Comparison of ENCODE assay signal across 9 cellular contexts in genomic region chr2:218727502-218728165, GRCh38. TPM values are rescaled to one million over a fixed set of nuclear protein-coding genes. Genes with fewer than 3 reads are reported as not detected.
DNase-seq lines count a peak whose midpoint lies in the region; ATAC-seq and TF ChIP-seq lines count a peak whose summit lies in the region.
"Had no signal": no experiment of that assay in that cellular context is flagged by ENCODE, and none has a peak within 500 bp of the region (broad histone marks: within the 10 kb centered on the region; RNA-seq: fewer than 3 reads in every experiment).

No MANE protein-coding gene starts in this region.

- H3K36me3 ChIP-seq in DND-41 (ENCODE audit: insufficient read depth, low read length), result peaks cover 42% of the 10 kb centered on the region
- H3K36me3 ChIP-seq in liver (ENCODE audit: control insufficient read depth in 4 of 4, insufficient read depth in 3 of 4, low read depth in 1 of 4, low read length in 3 of 4), result no peaks in the 10 kb centered on the region

- H3K4me2 ChIP-seq in DND-41 (ENCODE audit: insufficient read depth, low read length), result no peak overlapping the region

- H3K36me3 Mint-ChIP-seq in activated T-helper 17 cell treated with anti-CD3 and anti-CD28 coated beads, Interleukin-2, amount 50 U/mL, for 72 hours (ENCODE audit: low read depth), result peaks cover 34% of the 10 kb centered on the region

- no peaks in the 10 kb centered on the region for H3K27me3 Mint-ChIP-seq in activated T-helper 17 cell treated with anti-CD3 and anti-CD28 coated beads, Interleukin-2, amount 50 U/mL, for 72 hours

- peaks cover 4% of the 10 kb centered on the region for H3K9me3 Mint-ChIP-seq in activated T-helper 17 cell treated with anti-CD3 and anti-CD28 coated beads, Interleukin-2, amount 50 U/mL, for 72 hours

- H3K4me3 ChIP-seq in DND-41 (ENCODE audit: low read depth in 1 of 2, low read length in 2 of 2) (no peak overlapping the region), liver (ENCODE audit: low read depth in 1 of 3, low read length in 3 of 3) (no peak overlapping the region)

- 94% methylated on average over 6 of the region's 6 CpGs for WGBS in liver

- no peaks in the 10 kb centered on the region for H3K27me3 ChIP-seq in DND-41 (ENCODE audit: insufficient read depth, low read length, poor library complexity)
- H3K27me3 ChIP-seq in liver (ENCODE audit: control insufficient read depth in 4 of 4, insufficient read depth in 4 of 4, low read length in 3 of 4), result no peaks in the 10 kb centered on the region

- H3K27ac Mint-ChIP-seq in activated T-helper 17 cell treated with anti-CD3 and anti-CD28 coated beads, Interleukin-2, amount 50 U/mL, for 72 hours, result no peak overlapping the region

- no peak for DNase-seq in DND-41
- DNase-seq in HT1080 (ENCODE audit: low read depth), result peak; percentile 49
- no peak for DNase-seq in activated CD8-positive, alpha-beta memory T cell treated with anti-CD3 and anti-CD28 coated beads, Interleukin-2, amount 50 U/mL, for 4 hours
- no peak for DNase-seq in COLO829 (ENCODE audit: low spot score)
- no peak for DNase-seq in activated naive CD4-positive, alpha-beta T cell treated with Interleukin-2 at 50 U/mL for 16 hours
- DNase-seq: activated gamma-delta T cell treated with Interleukin-2 at 50 U/mL for 16 hours had no signal

- peaks cover 21% of the 10 kb centered on the region for H3K4me1 Mint-ChIP-seq in activated T-helper 17 cell treated with anti-CD3 and anti-CD28 coated beads, Interleukin-2, amount 50 U/mL, for 72 hours

- no peak overlapping the region for H2AFZ ChIP-seq in DND-41 (ENCODE audit: low read depth, low read length)

- H3K9ac ChIP-seq in DND-41 (ENCODE audit: low read depth, low read length) (no peak overlapping the region), liver (ENCODE audit: low read depth in 1 of 2, low read length in 2 of 2) (no peak overlapping the region)

- no peak overlapping the region for H3K27ac ChIP-seq in DND-41 (ENCODE audit: low read length)
- H3K27ac ChIP-seq in liver (ENCODE audit: low read depth in 1 of 2, low read length in 2 of 2), result no peak overlapping the region

- TF ChIP-seq RAD21 in liver (IDR thresholded peaks at IDR 0.05), result peak; percentile 78 to 87

- no peak for ATAC-seq in DND-41 (ENCODE audit: insufficient read depth, low read depth)
- ATAC-seq in activated T-helper 17 cell treated with anti-CD3 and anti-CD28 coated beads, Interleukin-2, amount 50 U/mL, for 72 hours (replicated peaks), result peak; percentile 33
- ATAC-seq in GM19324 (IDR thresholded peaks at IDR 0.05; ENCODE audit: low FRiP score, unreplicated experiment), result no peak

- peak; percentile 54 for TF ChIP-seq CTCF in DND-41 (IDR thresholded peaks at IDR 0.05; ENCODE audit: borderline replicate concordance, extremely low read depth, low read length, poor library complexity, severe bottlenecking)
- peak; percentile 73 for TF ChIP-seq CTCF in liver (IDR thresholded peaks at IDR 0.05; ENCODE audit: low read depth, low read length, missing input control)

- H3K4me3 Mint-ChIP-seq in activated T-helper 17 cell treated with anti-CD3 and anti-CD28 coated beads, Interleukin-2, amount 50 U/mL, for 72 hours, result no peak overlapping the region

- H3K4me1 ChIP-seq in DND-41 (ENCODE audit: insufficient read depth, low read length), result no peaks in the 10 kb centered on the region
- peaks cover 0 to 12% (median 8%) of the 10 kb centered on the region in 4 donors for H3K4me1 ChIP-seq in liver (ENCODE audit: control insufficient read depth in 4 of 4, insufficient read depth in 4 of 4, low read length in 3 of 4)

- H3K9me3 ChIP-seq in DND-41 (ENCODE audit: insufficient read depth, low read length, severe bottlenecking), result peaks cover 12% of the 10 kb centered on the region
- H3K9me3 ChIP-seq in liver (ENCODE audit: control insufficient read depth in 4 of 4, low read length in 3 of 4), result peaks cover 0 to 4% (median under 1%) of the 10 kb centered on the region in 4 donors

- peaks cover 89% of the 10 kb centered on the region for H3K79me2 ChIP-seq in DND-41 (ENCODE audit: insufficient read depth, low read length)

- H4K20me1 ChIP-seq in DND-41 (ENCODE audit: insufficient read depth, low read length), result peaks cover 21% of the 10 kb centered on the region

TF ChIP-seq in liver, 16 proteins besides CTCF, POLR2A, EP300 and RAD21:
- TF ChIP-seq, protein P1, sequence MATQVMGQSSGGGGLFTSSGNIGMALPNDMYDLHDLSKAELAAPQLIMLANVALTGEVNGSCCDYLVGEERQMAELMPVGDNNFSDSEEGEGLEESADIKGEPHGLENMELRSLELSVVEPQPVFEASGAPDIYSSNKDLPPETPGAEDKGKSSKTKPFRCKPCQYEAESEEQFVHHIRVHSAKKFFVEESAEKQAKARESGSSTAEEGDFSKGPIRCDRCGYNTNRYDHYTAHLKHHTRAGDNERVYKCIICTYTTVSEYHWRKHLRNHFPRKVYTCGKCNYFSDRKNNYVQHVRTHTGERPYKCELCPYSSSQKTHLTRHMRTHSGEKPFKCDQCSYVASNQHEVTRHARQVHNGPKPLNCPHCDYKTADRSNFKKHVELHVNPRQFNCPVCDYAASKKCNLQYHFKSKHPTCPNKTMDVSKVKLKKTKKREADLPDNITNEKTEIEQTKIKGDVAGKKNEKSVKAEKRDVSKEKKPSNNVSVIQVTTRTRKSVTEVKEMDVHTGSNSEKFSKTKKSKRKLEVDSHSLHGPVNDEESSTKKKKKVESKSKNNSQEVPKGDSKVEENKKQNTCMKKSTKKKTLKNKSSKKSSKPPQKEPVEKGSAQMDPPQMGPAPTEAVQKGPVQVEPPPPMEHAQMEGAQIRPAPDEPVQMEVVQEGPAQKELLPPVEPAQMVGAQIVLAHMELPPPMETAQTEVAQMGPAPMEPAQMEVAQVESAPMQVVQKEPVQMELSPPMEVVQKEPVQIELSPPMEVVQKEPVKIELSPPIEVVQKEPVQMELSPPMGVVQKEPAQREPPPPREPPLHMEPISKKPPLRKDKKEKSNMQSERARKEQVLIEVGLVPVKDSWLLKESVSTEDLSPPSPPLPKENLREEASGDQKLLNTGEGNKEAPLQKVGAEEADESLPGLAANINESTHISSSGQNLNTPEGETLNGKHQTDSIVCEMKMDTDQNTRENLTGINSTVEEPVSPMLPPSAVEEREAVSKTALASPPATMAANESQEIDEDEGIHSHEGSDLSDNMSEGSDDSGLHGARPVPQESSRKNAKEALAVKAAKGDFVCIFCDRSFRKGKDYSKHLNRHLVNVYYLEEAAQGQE (IDR thresholded peaks at IDR 0.05), result no peak

RNA-seq across cellular contexts. Expression of gene TTLL4, which starts 17.0 kb away (rescaled TPM):
- total RNA-seq in HT1080 (2014; rRNA removed; shearing (Covaris generic)), result 21.6 and 22.9 TPM in 2 replicates
- 14.5 and 18.6 TPM in 2 replicates for polyA plus RNA-seq in HT1080 (2015; cell fraction: cytosol; rRNA removed)
- polyA plus RNA-seq in HT1080 (2015; cell fraction: nucleus; rRNA removed), result 69.2 and 70.0 TPM in 2 replicates
- total RNA-seq in activated T-helper 17 cell treated with anti-CD3 and anti-CD28 coated beads, Interleukin-2, amount 50 U/mL, for 72 hours, result 10 to 100 TPM; 34.1 to 42.6 TPM
- 10 to 100 TPM in 1 of 2 donors, 1 to 10 TPM in 1; 6.9 to 14.0 TPM for total RNA-seq in liver
- 1 to 10 TPM; 5.7 to 6.4 TPM for polyA plus RNA-seq in liver

RNA-seq across cellular contexts. Expression of gene CYP27A1, which starts 54.3 kb away (rescaled TPM):
- total RNA-seq in HT1080 (2014; rRNA removed; shearing (Covaris generic)), result not detected in 2 replicates
- polyA plus RNA-seq in HT1080 (2015; cell fraction: cytosol; rRNA removed), result 0.10 and 0.23 TPM in 2 replicates
- polyA plus RNA-seq in HT1080 (2015; cell fraction: nucleus; rRNA removed), result 0.33 and 1.0 TPM in 2 replicates
- under 1 TPM in 1 of 2 donors, not detected in 1; 0.66 TPM for total RNA-seq in activated T-helper 17 cell treated with anti-CD3 and anti-CD28 coated beads, Interleukin-2, amount 50 U/mL, for 72 hours
- total RNA-seq in liver, result 100 to 1,000 TPM; 112 to 354 TPM
- 100 to 1,000 TPM; 298 to 311 TPM for polyA plus RNA-seq in liver

RNA-seq across cellular contexts. Expression of gene STK36, which starts 55.7 kb away (rescaled TPM):
- total RNA-seq in HT1080 (2014; rRNA removed; shearing (Covaris generic)), result 11.0 and 14.9 TPM in 2 replicates
- polyA plus RNA-seq in HT1080 (2015; cell fraction: cytosol; rRNA removed), result 4.3 and 8.1 TPM in 2 replicates
- 141 and 152 TPM in 2 replicates for polyA plus RNA-seq in HT1080 (2015; cell fraction: nucleus; rRNA removed)
- total RNA-seq in activated T-helper 17 cell treated with anti-CD3 and anti-CD28 coated beads, Interleukin-2, amount 50 U/mL, for 72 hours, result 10 to 100 TPM; 13.4 to 13.8 TPM
- 10 to 100 TPM in 1 of 2 donors, 1 to 10 TPM in 1; 5.1 to 17.2 TPM for total RNA-seq in liver
- 1 to 10 TPM; 5.2 to 8.9 TPM for polyA plus RNA-seq in liver

RNA-seq across cellular contexts. Expression of gene RNF25, which starts 55.8 kb away (rescaled TPM):
- total RNA-seq in HT1080 (2014; rRNA removed; shearing (Covaris generic)), result 106 TPM in 2 replicates
- 35.1 and 45.5 TPM in 2 replicates for polyA plus RNA-seq in HT1080 (2015; cell fraction: cytosol; rRNA removed)
- polyA plus RNA-seq in HT1080 (2015; cell fraction: nucleus; rRNA removed), result 60.6 and 61.1 TPM in 2 replicates
- 10 to 100 TPM; 13.5 to 20.7 TPM for total RNA-seq in activated T-helper 17 cell treated with anti-CD3 and anti-CD28 coated beads, Interleukin-2, amount 50 U/mL, for 72 hours
- 1 to 10 TPM; 6.5 to 8.2 TPM for total RNA-seq in liver
- 10 to 100 TPM in 1 of 2 donors, 1 to 10 TPM in 1; 3.3 to 14.0 TPM for polyA plus RNA-seq in liver

Comparison
In these comparisons a context has a peak if more than half of its experiments do, and no peak if none do; other contexts are left out.
1. RNA of gene CYP27A1, which starts 54.3 kb away (total RNA-seq): 112 to 354 TPM in liver; 0.66 TPM in activated T-helper 17 cell treated with anti-CD3 and anti-CD28 coated beads, Interleukin-2, amount 50 U/mL, for 72 hours and not detected in HT1080; every median in the first group is over 10 times any median in the second.